8 cellular contexts compared by ENCODE assay signal in genomic region chr16:4402439-4403132, GRCh38. TPM values are rescaled to one million over a fixed set of nuclear protein-coding genes. Genes with fewer than 3 reads are reported as not detected.
A peak's percentile ranks its signal among the peaks of the same experiment; 100 is the strongest.
DNase-seq lines count a peak whose midpoint lies in the region; ATAC-seq and TF ChIP-seq lines count a peak whose summit lies in the region.

No MANE protein-coding gene starts in this region.

- intact Hi-C loops in upper lobe of right lung (cut with DNase I): loop anchor here (5.0 kb wide), 1 partner anchor 45 kb away; no protein-coding TSS in a partner anchor

- H3K27me3 Mint-ChIP-seq in osteocyte (ENCODE audit: unreplicated experiment): no peaks in the 10 kb centered on the region

- peak; percentile 91 for ATAC-seq in gastroesophageal sphincter
- peak; percentile 95 for ATAC-seq in upper lobe of right lung
- no peak for ATAC-seq in GM21529 (IDR thresholded peaks at IDR 0.05; ENCODE audit: unreplicated experiment)

- peak; percentile 93 for DNase-seq in GM03348 (ENCODE audit: low spot score)
- DNase-seq in LNCaP clone FGC (ENCODE audit: low read depth): no peak
- DNase-seq in SJCRH30: peak; percentile 70 to 81
- peak; percentile 46 for DNase-seq in activated gamma-delta T cell (lab: John Stamatoyannopoulos, UW)
- DNase-seq in osteocyte (ENCODE audit: extremely low spot score, unreplicated experiment): peak; percentile 95
- peak; percentile 92 for DNase-seq in upper lobe of right lung

- no peaks in the 10 kb centered on the region for H3K9me3 ChIP-seq in SJCRH30 (replicated peaks)
- H3K9me3 ChIP-seq in gastroesophageal sphincter: no peaks in the 10 kb centered on the region
- H3K9me3 ChIP-seq in upper lobe of right lung: no peaks in the 10 kb centered on the region

- no CpG with 5 or more reads among the region's 29 CpGs for WGBS in gastroesophageal sphincter (ENCODE audit: low coverage in 1 of 2), 2 donors

- peaks cover 8% of the 10 kb centered on the region; the same call in 1 of the 2 replicates for H3K36me3 ChIP-seq in SJCRH30
- H3K36me3 ChIP-seq in gastroesophageal sphincter: peaks cover 0 to 71% of the 10 kb centered on the region in 2 donors
- H3K36me3 ChIP-seq in upper lobe of right lung: peaks cover 40% of the 10 kb centered on the region

- no peak overlapping the region for H3K4me3 Mint-ChIP-seq in osteocyte (ENCODE audit: unreplicated experiment)

- H3K27ac Mint-ChIP-seq in osteocyte (ENCODE audit: unreplicated experiment): no peak overlapping the region

- no peak for TF ChIP-seq POLR2A in gastroesophageal sphincter (IDR thresholded peaks at IDR 0.05)

- H3K4me1 Mint-ChIP-seq in osteocyte (ENCODE audit: unreplicated experiment): peaks cover 4% of the 10 kb centered on the region

- TF ChIP-seq EP300 in gastroesophageal sphincter (IDR thresholded peaks at IDR 0.05): no peak

- H3K27me3 ChIP-seq in SJCRH30: no peaks in the 10 kb centered on the region
- no peaks in the 10 kb centered on the region for H3K27me3 ChIP-seq in gastroesophageal sphincter
- H3K27me3 ChIP-seq in upper lobe of right lung: no peaks in the 10 kb centered on the region

- no peaks in the 10 kb centered on the region for H3K9me3 Mint-ChIP-seq in osteocyte (ENCODE audit: unreplicated experiment)

- no peaks in the 10 kb centered on the region for H3K4me1 ChIP-seq in SJCRH30
- H3K4me1 ChIP-seq in gastroesophageal sphincter: peaks cover 0 to 11% (median 3%) of the 10 kb centered on the region in 3 donors
- H3K4me1 ChIP-seq in upper lobe of right lung: peaks cover 4% of the 10 kb centered on the region

- H3K4me3 ChIP-seq in LNCaP clone FGC (ENCODE audit: low read depth, low read length) (no peak overlapping the region), SJCRH30 (no peak overlapping the region), gastroesophageal sphincter (no peak overlapping the region), upper lobe of right lung (no peak overlapping the region)

- TF ChIP-seq CTCF in LNCaP clone FGC (IDR thresholded peaks at IDR 0.05; ENCODE audit: control insufficient read depth, extremely low read depth, insufficient read depth) (peak; percentile 92), gastroesophageal sphincter (IDR thresholded peaks at IDR 0.05) (peak in 3 of 4 experiments; percentile 94 to 97 (median 96)), osteocyte (IDR thresholded peaks at IDR 0.05) (peak; percentile 93), upper lobe of right lung (IDR thresholded peaks at IDR 0.05) (peak; percentile 92)

- peaks cover 21% of the 10 kb centered on the region for H3K36me3 Mint-ChIP-seq in osteocyte (ENCODE audit: unreplicated experiment)

- H3K27ac ChIP-seq in SJCRH30 (no peak overlapping the region), gastroesophageal sphincter (no peak overlapping the region), upper lobe of right lung (no peak overlapping the region)

RNA-seq across cellular contexts. Expression of gene CORO7, which starts 13.8 kb away (rescaled TPM):
- total RNA-seq in SJCRH30 (2014; rRNA removed; shearing (Covaris generic)): 48.2 and 49.7 TPM in 2 replicates
- total RNA-seq in gastroesophageal sphincter (10 to 100 TPM; 11.0 to 38.9 (median 17.8) TPM), osteocyte (35.5 and 40.1 TPM in 2 replicates), upper lobe of right lung (52.4 TPM)

RNA-seq across cellular contexts. Expression of gene DNAJA3, which starts 23.1 kb away (rescaled TPM):
- total RNA-seq in SJCRH30 (2014; rRNA removed; shearing (Covaris generic)): 55.4 and 56.7 TPM in 2 replicates
- total RNA-seq in gastroesophageal sphincter (10 to 100 TPM; 39.6 to 55.6 (median 43.9) TPM), osteocyte (31.1 and 33.7 TPM in 2 replicates), upper lobe of right lung (36.1 TPM)

RNA-seq across cellular contexts. Expression of gene VASN, which starts 30.9 kb away (rescaled TPM):
- total RNA-seq in SJCRH30 (2014; rRNA removed; shearing (Covaris generic)): 0.18 and 0.28 TPM in 2 replicates
- total RNA-seq in gastroesophageal sphincter: 10 to 100 TPM in 3 of 4 donors, 1 to 10 TPM in 1; 6.8 to 35.8 (median 19.9) TPM
- total RNA-seq in osteocyte: 62.7 and 63.1 TPM in 2 replicates
- total RNA-seq in upper lobe of right lung: 20.3 TPM

RNA-seq across cellular contexts. Expression of gene PAM16, which starts 51.5 kb away (rescaled TPM):
- total RNA-seq in SJCRH30 (2014; rRNA removed; shearing (Covaris generic)): 21.8 and 28.9 TPM in 2 replicates
- total RNA-seq in gastroesophageal sphincter (10 to 100 TPM; 26.0 to 37.3 (median 34.7) TPM), osteocyte (21.0 and 23.7 TPM in 2 replicates), upper lobe of right lung (41.2 TPM)
